Comparison of ENCODE assay signal across 12 cellular contexts in the genomic region with DNA sequence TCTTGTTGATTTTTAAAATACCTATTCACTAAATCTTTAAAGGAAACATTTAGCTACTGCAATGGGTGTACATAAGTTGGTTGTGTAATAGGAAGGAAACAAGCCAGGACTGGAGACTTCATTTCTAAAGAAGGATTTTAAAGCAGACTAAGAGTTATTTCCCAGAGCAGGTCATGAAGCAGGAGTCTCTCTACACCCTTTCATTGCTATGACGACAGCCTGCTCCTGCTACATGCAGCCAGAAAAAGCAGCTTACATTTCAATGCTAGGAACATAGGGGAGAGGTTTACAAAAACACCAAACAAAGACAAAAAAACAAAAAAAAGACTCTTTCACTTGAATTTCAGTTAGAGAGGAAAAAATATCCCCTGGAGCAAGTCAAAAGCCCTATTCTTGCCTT. TPM values are rescaled to one million over a fixed set of nuclear protein-coding genes. Genes with fewer than 3 reads are reported as not detected.
DNase-seq lines count a peak whose midpoint lies in the region; ATAC-seq, FAIRE-seq and TF ChIP-seq lines count a peak whose summit lies in the region.
"Had no signal": no experiment of that assay in that cellular context is flagged by ENCODE, and none has a peak within 500 bp of the region (broad histone marks: within the 10 kb centered on the region; RNA-seq: fewer than 3 reads in every experiment).

No MANE protein-coding gene starts in this region.

- no peaks in the 10 kb centered on the region for H3K9me3 ChIP-seq in psoas muscle
- H3K9me3 ChIP-seq: pancreas had no signal

- no peak for FAIRE-seq in bronchial epithelial cell (lab: Jason Lieb, UNC)

- WGBS in psoas muscle, 3 donors = 30 to 36% (median 31%) methylated on average over 1 of the region's 1 CpG

- DNase-seq in AG10803 (ENCODE audit: low read depth) (peak; percentile 20), bronchial epithelial cell (ENCODE audit: low read depth) (peak; percentile 86), left ventricle myocardium superior (no peak), psoas muscle (no peak), NCI-H446 treated with DMSO at 0.1 percent for 48 hours (lab: John Stamatoyannopoulos, UW) (no peak), ecto neural progenitor cell (ENCODE audit: low spot score) (no peak), dedifferentiated amniotic fluid mesenchymal stem cell (ENCODE audit: extremely low spot score) (no peak)
- DNase-seq: pancreas had no signal

- ATAC-seq in left ventricle myocardium superior (peak; percentile 46), psoas muscle (no peak), HG03097 (IDR thresholded peaks at IDR 0.05; ENCODE audit: low FRiP score, unreplicated experiment) (no peak)

- no peaks in the 10 kb centered on the region for H3K36me3 ChIP-seq in bronchial epithelial cell (ENCODE audit: control insufficient read depth, insufficient read depth, low read length)
- no peaks in the 10 kb centered on the region for H3K36me3 ChIP-seq in psoas muscle (ENCODE audit: insufficient read depth in 1 of 2, low read depth in 1 of 2)
- H3K36me3 ChIP-seq: pancreas had no signal

- H3K4me1 ChIP-seq in psoas muscle = peaks cover 22% of the 10 kb centered on the region

- TF ChIP-seq CTCF in AG10803 (conservative IDR thresholded peaks at IDR 0.05; ENCODE audit: low read length) = no peak
- no peak for TF ChIP-seq CTCF in bronchial epithelial cell (IDR thresholded peaks at IDR 0.05; ENCODE audit: insufficient read depth, low read length, severe bottlenecking)
- TF ChIP-seq CTCF in psoas muscle (IDR thresholded peaks at IDR 0.05) = no peak

- peak overlapping the region; percentile 67 for H3K27ac ChIP-seq in psoas muscle
- H3K27ac ChIP-seq: SK-N-MC had no signal

- no peaks in the 10 kb centered on the region for H3K27me3 ChIP-seq in bronchial epithelial cell (ENCODE audit: control insufficient read depth, insufficient read depth, low read length)
- H3K27me3 ChIP-seq in psoas muscle (ENCODE audit: insufficient read depth in 3 of 3, low read length in 2 of 3) = no peaks in the 10 kb centered on the region
- H3K27me3 ChIP-seq: pancreas had no signal

- intact Hi-C loops in left ventricle myocardium superior (cut with micrococcal nuclease) = no loop called here
- intact Hi-C loops in psoas muscle (cut with DNase I) = no loop called here

- H3K4me3 ChIP-seq in AG10803 (ENCODE audit: low read length) (no peak overlapping the region), bronchial epithelial cell (ENCODE audit: low read depth, low read length) (no peak overlapping the region), psoas muscle (peak overlapping the region; percentile 62)
- H3K4me3 ChIP-seq: SK-N-MC had no signal

RNA-seq across cellular contexts. Expression of a gene that starts 3.5 kb away (rescaled TPM):
- total RNA-seq in bronchial epithelial cell = not detected in 2 replicates
- 354 TPM for total RNA-seq in left ventricle myocardium superior
- 100 to 1,000 TPM; 117 to 267 (median 155) TPM for total RNA-seq in psoas muscle
- polyA plus RNA-seq in psoas muscle = 100 to 1,000 TPM; 178 to 260 (median 219) TPM
- total RNA-seq: HT1080, NCI-H460 had no signal

Comparison
In these comparisons a context has a peak if more than half of its experiments do, and no peak if none do; other contexts are left out.
1. DNase-seq: peak in AG10803 (single experiment) and bronchial epithelial cell (single experiment); none in left ventricle myocardium superior (single experiment), psoas muscle (0 of 2), NCI-H446 treated with DMSO at 0.1 percent for 48 hours (single experiment), ecto neural progenitor cell (single experiment) and dedifferentiated amniotic fluid mesenchymal stem cell (single experiment).
2. RNA of a gene that starts 3.5 kb away (total RNA-seq): 354 TPM in left ventricle myocardium superior (single experiment) and 117 to 267 TPM in psoas muscle; not detected in bronchial epithelial cell; every median in the first group is over 100 times any median in the second.